In the genomic region with DNA sequence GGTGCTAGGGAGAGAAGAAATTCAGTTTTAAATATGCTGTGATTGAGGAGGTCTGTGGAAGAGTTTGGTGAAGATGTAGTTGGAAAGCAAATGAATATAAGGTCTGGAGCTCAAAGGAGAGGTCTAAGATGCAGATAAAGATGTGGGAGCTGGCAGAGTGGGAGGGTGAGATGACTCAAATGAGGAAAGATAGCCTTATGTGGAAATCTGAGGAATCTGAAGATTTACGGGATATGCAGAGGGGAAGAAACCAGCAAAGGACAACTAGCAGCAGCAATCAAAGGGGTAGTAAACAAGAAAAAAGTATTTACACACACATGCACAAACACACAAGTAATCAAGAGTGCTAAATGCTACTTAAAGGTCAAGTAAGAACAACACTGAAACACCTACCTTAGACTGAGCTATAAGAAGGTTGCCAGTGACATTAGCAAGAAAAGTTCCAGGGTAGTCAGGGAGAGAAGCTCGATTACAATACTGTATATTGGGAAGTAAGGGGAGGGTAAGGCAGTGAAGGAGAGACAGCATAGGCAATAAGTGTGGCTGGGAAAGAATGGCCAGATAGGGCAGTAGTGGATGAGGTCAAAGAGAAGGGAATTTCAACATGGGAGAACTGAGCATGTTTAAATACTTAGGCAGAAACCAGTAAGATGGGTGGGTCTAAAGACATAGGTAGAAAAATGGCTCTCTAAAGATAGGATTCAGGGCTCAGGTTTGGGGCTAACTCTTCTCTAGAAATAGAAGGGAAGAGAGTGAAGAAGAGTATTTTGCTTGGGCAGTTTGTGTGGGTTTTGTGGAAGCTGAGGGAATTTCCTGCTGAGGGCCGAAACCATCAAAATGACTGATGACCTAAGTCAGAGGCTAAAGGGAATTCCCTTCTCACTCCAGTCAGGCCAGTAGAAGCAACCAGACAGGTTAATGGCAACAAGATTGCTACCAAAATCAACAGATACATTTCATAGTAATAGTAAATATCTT, we compare ENCODE assay signal across 10 cellular contexts. TPM values are rescaled to one million over a fixed set of nuclear protein-coding genes. Genes with fewer than 3 reads are reported as not detected.
DNase-seq lines count a peak whose midpoint lies in the region; ATAC-seq and TF ChIP-seq lines count a peak whose summit lies in the region.
"Had no signal": no experiment of that assay in that cellular context is flagged by ENCODE, and none has a peak within 500 bp of the region (broad histone marks: within the 10 kb centered on the region; RNA-seq: fewer than 3 reads in every experiment).

No MANE protein-coding gene starts in this region.

- H3K9me3 Mint-ChIP-seq in memory B cell (no peaks in the 10 kb centered on the region), endodermal cell (no peaks in the 10 kb centered on the region), Calu3 (ENCODE audit: low read depth, unreplicated experiment) (no peaks in the 10 kb centered on the region)
- H3K9me3 Mint-ChIP-seq: naive B cell had no signal

- peaks cover 4% of the 10 kb centered on the region for H3K36me3 ChIP-seq in endodermal cell (ENCODE audit: control insufficient read depth, insufficient read depth, low read length)
- H3K36me3 ChIP-seq in ascending aorta, result peaks cover 0 to 9% of the 10 kb centered on the region in 2 donors

- 80 to 81% methylated on average over 3 of the region's 3 CpGs for WGBS in endodermal cell (ENCODE audit: insufficient coverage in 1 of 2, insufficient read length in 1 of 2), 2 experiments

- no peaks in the 10 kb centered on the region for H3K27me3 ChIP-seq in endodermal cell (ENCODE audit: control insufficient read depth, insufficient read depth, low read length, poor library complexity, severe bottlenecking)
- H3K27me3 ChIP-seq in ascending aorta, result no peaks in the 10 kb centered on the region

- H3K9ac ChIP-seq in endodermal cell (ENCODE audit: extremely low read depth, low read length, poor library complexity, severe bottlenecking), result no peak overlapping the region

- no peaks in the 10 kb centered on the region for H3K27me3 Mint-ChIP-seq in memory B cell
- H3K27me3 Mint-ChIP-seq in endodermal cell (ENCODE audit: insufficient read depth), result no peaks in the 10 kb centered on the region
- H3K27me3 Mint-ChIP-seq in Calu3 (ENCODE audit: unreplicated experiment), result no peaks in the 10 kb centered on the region
- H3K27me3 Mint-ChIP-seq: naive B cell had no signal

- peaks cover 7% of the 10 kb centered on the region for H3K36me3 Mint-ChIP-seq in memory B cell
- H3K36me3 Mint-ChIP-seq in endodermal cell (ENCODE audit: low read depth), result peaks cover 9% of the 10 kb centered on the region
- peaks cover 22% of the 10 kb centered on the region for H3K36me3 Mint-ChIP-seq in Calu3 (ENCODE audit: insufficient read depth, unreplicated experiment)

- ATAC-seq in GM18511 (IDR thresholded peaks at IDR 0.05; ENCODE audit: unreplicated experiment) (peak; percentile 85), GM21723 (IDR thresholded peaks at IDR 0.05; ENCODE audit: unreplicated experiment) (peak; percentile 76), HG03558 (IDR thresholded peaks at IDR 0.05; ENCODE audit: extremely low read depth, unreplicated experiment) (peak; percentile 79), memory B cell (ENCODE audit: low read depth) (peak; percentile 50)

- H3K4me3 ChIP-seq in endodermal cell (ENCODE audit: low read length) (no peak overlapping the region), ascending aorta (no peak overlapping the region)

- TF ChIP-seq CTCF in endodermal cell (conservative IDR thresholded peaks at IDR 0.05) (no peak), Calu3 (IDR thresholded peaks at IDR 0.05; ENCODE audit: unreplicated experiment) (no peak), ascending aorta (IDR thresholded peaks at IDR 0.05) (no peak)

- DNase-seq in memory B cell (ENCODE audit: low spot score in 2 of 2), result no peak
- no peak for DNase-seq in endodermal cell
- no peak for DNase-seq in Calu3
- no peak for DNase-seq in ascending aorta (ENCODE audit: low spot score in 2 of 2)
- DNase-seq in T1000 (lab: John Stamatoyannopoulos, UW), result no peak
- DNase-seq: activated CD4-positive, alpha-beta T cell treated with anti-CD3 and anti-CD28 coated beads for 48 hours; naive B cell had no signal

- H3K9me3 ChIP-seq in endodermal cell (ENCODE audit: control insufficient read depth, low read length) (no peaks in the 10 kb centered on the region), ascending aorta (no peaks in the 10 kb centered on the region)

- CTCF ChIA-PET in Calu3 (lab: Charles Lee), result interaction anchor here (0.7 kb wide), 1 partner anchor 316 kb away, joined by 5 read pairs; no protein-coding TSS in a partner anchor

- H3K27ac ChIP-seq in endodermal cell (ENCODE audit: low read depth, low read length), result no peak overlapping the region
- H3K27ac ChIP-seq in ascending aorta, result no peak overlapping the region

- intact Hi-C loops in Calu3 (cut with micrococcal nuclease; ENCODE audit: unreplicated experiment), result loop anchor here (10.0 kb wide), 1 partner anchor 319 kb away; no protein-coding TSS in a partner anchor
- intact Hi-C loops in ascending aorta (cut with DNase I), result no loop called here

- BruUV-seq in Calu3 (replicated peaks; lab: Mats Ljungman, UMichigan), result no TSS peak

- peaks cover 18% of the 10 kb centered on the region for H3K4me1 Mint-ChIP-seq in memory B cell
- H3K4me1 Mint-ChIP-seq in endodermal cell, result peaks cover 8% of the 10 kb centered on the region
- peaks cover 10% of the 10 kb centered on the region for H3K4me1 Mint-ChIP-seq in Calu3 (ENCODE audit: low read depth, unreplicated experiment)

- H3K27ac Mint-ChIP-seq in memory B cell, result no peak overlapping the region
- no peak overlapping the region for H3K27ac Mint-ChIP-seq in endodermal cell
- no peak overlapping the region for H3K27ac Mint-ChIP-seq in Calu3 (ENCODE audit: unreplicated experiment)

- H3K4me3 Mint-ChIP-seq in memory B cell, result no peak overlapping the region
- no peak overlapping the region for H3K4me3 Mint-ChIP-seq in endodermal cell
- no peak overlapping the region for H3K4me3 Mint-ChIP-seq in Calu3 (ENCODE audit: low read depth, unreplicated experiment)

- H3K4me1 ChIP-seq in endodermal cell (ENCODE audit: control insufficient read depth, insufficient read depth, low read length) (peaks cover 9% of the 10 kb centered on the region), ascending aorta (no peaks in the 10 kb centered on the region)

RNA-seq across cellular contexts. Expression of a gene that starts 8.9 kb away (rescaled TPM):
- total RNA-seq in endodermal cell (10 to 100 TPM; 58.3 to 62.4 TPM), Calu3 (2022) (89.8 and 107 TPM in 2 replicates), ascending aorta (12.7 TPM)
- polyA plus RNA-seq in endodermal cell (2013, experiment 1 of 2), result 40.1 TPM
- polyA plus RNA-seq in endodermal cell (2013, experiment 2 of 2), result 40.0 TPM
